ENCODE assay signal across 32 cellular contexts in the genomic region with DNA sequence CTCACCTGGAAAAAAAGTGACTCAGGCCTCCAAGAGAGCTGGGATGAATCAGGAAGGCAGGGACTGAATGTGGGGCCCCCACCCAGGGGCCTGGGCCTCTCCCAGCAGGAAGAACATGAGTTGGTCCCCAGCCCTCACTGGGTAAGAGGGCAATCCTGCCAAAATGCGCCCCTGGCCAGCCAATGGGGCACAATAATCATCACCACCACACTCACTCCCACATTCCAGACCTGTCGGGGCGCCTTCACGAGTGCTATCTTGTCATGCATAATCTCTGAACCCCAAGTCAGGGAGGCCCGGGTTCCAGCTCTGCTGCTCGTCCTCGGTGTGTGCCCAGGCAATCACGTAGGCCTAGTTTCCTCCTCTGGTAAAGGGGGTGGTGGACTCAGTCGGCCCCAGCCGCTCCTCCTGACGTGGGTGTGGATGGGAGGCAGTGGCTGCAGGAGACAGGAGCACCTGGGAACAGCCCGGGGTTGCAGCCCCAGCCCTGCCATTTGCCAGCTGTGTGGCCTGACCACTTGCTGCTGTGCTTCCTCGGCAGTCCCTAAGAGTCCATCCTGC.
A peak's percentile ranks its signal among the peaks of the same experiment; 100 is the strongest.
DNase-seq lines count a peak whose midpoint lies in the region; ATAC-seq and TF ChIP-seq lines count a peak whose summit lies in the region.
"Had no signal": no experiment of that assay in that cellular context is flagged by ENCODE, and none has a peak within 500 bp of the region (broad histone marks: within the 10 kb centered on the region; RNA-seq: fewer than 3 reads in every experiment).

No MANE protein-coding gene starts in this region.

- H3K27me3 ChIP-seq in lung (ENCODE audit: control insufficient read depth, insufficient read depth) (no peaks in the 10 kb centered on the region), upper lobe of left lung (no peaks in the 10 kb centered on the region)
- H3K27me3 ChIP-seq: ascending aorta had no signal

- no peak overlapping the region for H3K27ac Mint-ChIP-seq in activated CD4-positive, alpha-beta T cell treated with anti-CD3 and anti-CD28 coated beads, Interleukin-2, amount 10 ng/mL, durations not matched to agents 24 days and 14 days
- H3K27ac Mint-ChIP-seq: activated CD4-positive, alpha-beta T cell treated with anti-CD3 and anti-CD28 coated beads, Interleukin-2, amount 10 ng/mL, durations not matched to agents 7 days and 5 days; progenitor cell of endocrine pancreas; stimulated activated naive B cell treated with anti-CD40 and anti-IgM and Interleukin-4, amounts not matched to agents 10 μg/mL and 1 μg/mL and 100 μg/mL, for 72 hours; type B pancreatic cell had no signal

- no peaks in the 10 kb centered on the region for H3K36me3 Mint-ChIP-seq in activated CD4-positive, alpha-beta T cell treated with anti-CD3 and anti-CD28 coated beads, Interleukin-2, amount 10 ng/mL, durations not matched to agents 24 days and 14 days (ENCODE audit: low read depth)
- H3K36me3 Mint-ChIP-seq: stimulated activated naive B cell treated with anti-CD40 and anti-IgM and Interleukin-4, amounts not matched to agents 10 μg/mL and 1 μg/mL and 100 μg/mL, for 72 hours; type B pancreatic cell had no signal

- H3K4me3 Mint-ChIP-seq in activated CD4-positive, alpha-beta T cell treated with anti-CD3 and anti-CD28 coated beads, Interleukin-2, amount 10 ng/mL, durations not matched to agents 24 days and 14 days, result no peak overlapping the region
- H3K4me3 Mint-ChIP-seq: activated CD4-positive, alpha-beta T cell treated with anti-CD3 and anti-CD28 coated beads, Interleukin-2, amount 10 ng/mL, durations not matched to agents 7 days and 5 days; stimulated activated naive B cell treated with anti-CD40 and anti-IgM and Interleukin-4, amounts not matched to agents 10 μg/mL and 1 μg/mL and 100 μg/mL, for 72 hours; type B pancreatic cell had no signal

- H3K36me3 ChIP-seq in lung (ENCODE audit: control insufficient read depth in 2 of 2, insufficient read depth in 2 of 2, low read length in 2 of 2) (no peaks in the 10 kb centered on the region), upper lobe of left lung (no peaks in the 10 kb centered on the region)
- H3K36me3 ChIP-seq: ascending aorta, WERI-Rb-1 had no signal

- no peak overlapping the region for H3K4me3 ChIP-seq in coronary artery
- H3K4me3 ChIP-seq in lung, result no peak overlapping the region
- no peak overlapping the region for H3K4me3 ChIP-seq in upper lobe of left lung
- H3K4me3 ChIP-seq: ascending aorta had no signal

- H3K4me1 Mint-ChIP-seq in activated CD4-positive, alpha-beta T cell treated with anti-CD3 and anti-CD28 coated beads, Interleukin-2, amount 10 ng/mL, durations not matched to agents 24 days and 14 days, result no peaks in the 10 kb centered on the region
- H3K4me1 Mint-ChIP-seq: activated CD4-positive, alpha-beta T cell treated with anti-CD3 and anti-CD28 coated beads, Interleukin-2, amount 10 ng/mL, durations not matched to agents 7 days and 5 days; stimulated activated naive B cell treated with anti-CD40 and anti-IgM and Interleukin-4, amounts not matched to agents 10 μg/mL and 1 μg/mL and 100 μg/mL, for 72 hours had no signal

- WGBS in lung, 2 donors, result 85 to 87% methylated on average over 13 of the region's 13 CpGs
- WGBS in upper lobe of left lung, 2 donors, result 79 to 91% methylated on average over 7 to 13 of the region's 13 CpGs

- no peaks in the 10 kb centered on the region for H3K27me3 Mint-ChIP-seq in activated CD4-positive, alpha-beta T cell treated with anti-CD3 and anti-CD28 coated beads, Interleukin-2, amount 10 ng/mL, durations not matched to agents 24 days and 14 days
- H3K27me3 Mint-ChIP-seq: activated CD4-positive, alpha-beta T cell treated with anti-CD3 and anti-CD28 coated beads, Interleukin-2, amount 10 ng/mL, durations not matched to agents 7 days and 5 days; stimulated activated naive B cell treated with anti-CD40 and anti-IgM and Interleukin-4, amounts not matched to agents 10 μg/mL and 1 μg/mL and 100 μg/mL, for 72 hours had no signal

- TF ChIP-seq CTCF in coronary artery (IDR thresholded peaks at IDR 0.05) (no peak), lung (IDR thresholded peaks at IDR 0.05; ENCODE audit: control extremely low read depth, extremely low read depth) (no peak), upper lobe of left lung (IDR thresholded peaks at IDR 0.05) (no peak)

- H3K9me3 ChIP-seq in lung (ENCODE audit: control insufficient read depth in 2 of 2, insufficient read depth in 1 of 2, low read length in 1 of 2) (no peaks in the 10 kb centered on the region), upper lobe of left lung (no peaks in the 10 kb centered on the region)
- H3K9me3 ChIP-seq: ascending aorta had no signal

- H3K4me1 ChIP-seq in lung (ENCODE audit: control insufficient read depth in 2 of 2, insufficient read depth in 2 of 2, low read length in 2 of 2) (peaks cover 0 to 2% of the 10 kb centered on the region in 2 donors), upper lobe of left lung (no peaks in the 10 kb centered on the region)
- H3K4me1 ChIP-seq: ascending aorta had no signal

- H3K27ac ChIP-seq in coronary artery (no peak overlapping the region), lung (ENCODE audit: low read depth in 1 of 2, low read length in 1 of 2) (no peak overlapping the region), upper lobe of left lung (no peak overlapping the region)
- H3K27ac ChIP-seq: ascending aorta, WERI-Rb-1 had no signal

- ATAC-seq in lung (ENCODE audit: insufficient read depth, low FRiP score) (no peak), upper lobe of left lung (ENCODE audit: low FRiP score in 2 of 2) (no peak), GM18520 (IDR thresholded peaks at IDR 0.05; ENCODE audit: unreplicated experiment) (no peak)
- ATAC-seq: left colon; Panc1; stimulated activated naive B cell treated with anti-CD40 and anti-IgM and Interleukin-4, amounts not matched to agents 10 μg/mL and 1 μg/mL and 100 μg/mL, for 72 hours had no signal

- DNase-seq in activated CD4-positive, alpha-beta T cell treated with anti-CD3 and anti-CD28 coated beads, Interleukin-2, amount 10 ng/mL, durations not matched to agents 24 days and 14 days, result peak; percentile 26
- DNase-seq in activated CD4-positive, alpha-beta T cell treated with anti-CD3 and anti-CD28 coated beads, Interleukin-2, amount 50 U/mL, for 1 hour, result no peak
- DNase-seq in coronary artery (ENCODE audit: low spot score) (peak; percentile 70), lung (ENCODE audit: low spot score) (peak; percentile 20), upper lobe of left lung (peak; percentile 14 to 56), NCI-H2227 treated with DMSO at 0.1 percent for 48 hours (lab: John Stamatoyannopoulos, UW) (no peak), LoVo (ENCODE audit: low spot score) (no peak)
- DNase-seq: 8988T; activated CD4-positive, alpha-beta T cell treated with anti-CD3 and anti-CD28 coated beads, Interleukin-2, amount 10 ng/mL, durations not matched to agents 7 days and 5 days; activated T-cell treated with anti-CD3 and anti-CD28 coated beads, Interleukin-2, amount 50 U/mL, for 48 hours; C1 segment of cervical spinal cord; central memory CD4-positive, alpha-beta T cell; dermis blood vessel endothelial cell; HCEC 1CT; hippocampal formation; left colon; mesendoderm; NCI-H1417; NCI-H2081; NCI-H226; NCI-H69; SIG-M5; stimulated activated CD4-positive, alpha-beta T cell treated with anti-CD3 and anti-CD28 coated beads, Interleukin-15, amount 100 ng/mL, for 24 hours; stimulated activated naive B cell treated with anti-CD40 and anti-IgM and Interleukin-4, amounts not matched to agents 10 μg/mL and 1 μg/mL and 100 μg/mL, for 72 hours; substantia nigra; T-helper 9 cell; WERI-Rb-1 had no signal

- no peak for TF ChIP-seq POLR2A in upper lobe of left lung (IDR thresholded peaks at IDR 0.05)

- no peaks in the 10 kb centered on the region for H3K9me3 Mint-ChIP-seq in activated CD4-positive, alpha-beta T cell treated with anti-CD3 and anti-CD28 coated beads, Interleukin-2, amount 10 ng/mL, durations not matched to agents 24 days and 14 days
- H3K9me3 Mint-ChIP-seq: activated CD4-positive, alpha-beta T cell treated with anti-CD3 and anti-CD28 coated beads, Interleukin-2, amount 10 ng/mL, durations not matched to agents 7 days and 5 days; type B pancreatic cell had no signal

- intact Hi-C loops in activated CD4-positive, alpha-beta T cell treated with anti-CD3 and anti-CD28 coated beads, Interleukin-2, amount 10 ng/mL, durations not matched to agents 24 days and 14 days (cut with micrococcal nuclease), result no loop called here

- no peak for TF ChIP-seq EP300 in upper lobe of left lung (IDR thresholded peaks at IDR 0.05)

Comparison
In these comparisons a context has a peak if more than half of its experiments do, and no peak if none do; other contexts are left out.
1. DNase-seq: peak in activated CD4-positive, alpha-beta T cell treated with anti-CD3 and anti-CD28 coated beads, Interleukin-2, amount 10 ng/mL, durations not matched to agents 24 days and 14 days (single experiment), coronary artery (single experiment), lung (single experiment) and upper lobe of left lung (2 of 2); none in activated CD4-positive, alpha-beta T cell treated with anti-CD3 and anti-CD28 coated beads, Interleukin-2, amount 50 U/mL, for 1 hour (single experiment), NCI-H2227 treated with DMSO at 0.1 percent for 48 hours (single experiment) and LoVo (single experiment).